19 cellular contexts compared by ENCODE assay signal in the genomic region with DNA sequence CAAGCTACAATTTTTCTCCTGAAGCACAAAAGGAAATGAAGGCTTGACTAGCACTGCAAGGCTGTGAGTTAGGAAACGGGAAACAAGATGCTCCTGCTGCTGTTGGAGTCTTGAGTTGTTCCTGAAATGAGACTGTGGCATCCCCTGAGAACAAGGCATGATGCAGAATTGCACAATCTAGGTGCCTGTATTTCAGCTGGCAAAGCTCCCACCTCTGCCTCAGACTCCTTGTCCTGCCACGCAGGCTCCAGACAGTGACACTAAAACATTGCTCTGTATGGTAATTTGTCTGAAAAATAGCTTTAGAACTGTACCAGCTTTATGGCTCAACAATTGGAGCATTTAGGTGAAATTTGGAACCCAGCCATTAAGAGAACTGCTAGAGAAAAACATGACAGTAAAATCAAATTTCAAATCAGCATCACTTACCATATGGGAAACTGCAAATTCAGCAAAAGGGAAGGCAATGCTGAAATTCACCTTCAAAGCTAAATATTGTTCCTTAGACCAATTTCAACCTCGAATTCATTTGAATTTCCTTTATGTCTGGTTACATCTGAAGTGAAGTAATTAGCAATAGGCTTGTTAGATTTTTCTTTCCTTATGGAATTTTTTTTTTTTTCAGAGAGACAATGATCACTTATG.
DNase-seq lines count a peak whose midpoint lies in the region; ATAC-seq, FAIRE-seq and TF ChIP-seq lines count a peak whose summit lies in the region.
"Had no signal": no experiment of that assay in that cellular context is flagged by ENCODE, and none has a peak within 500 bp of the region (broad histone marks: within the 10 kb centered on the region; RNA-seq: fewer than 3 reads in every experiment).

No MANE protein-coding gene starts in this region.

- no peak overlapping the region for H3K4ac ChIP-seq in H1 (replicated peaks; ENCODE audit: insufficient read length, low read depth, low read length)

- H3K4me3 ChIP-seq in H1 (ENCODE audit: extremely low read depth in 1 of 4, insufficient read depth in 2 of 4, low read depth in 3 of 4, low read length in 4 of 4) (no peak overlapping the region), osteoblast (ENCODE audit: insufficient read depth, low read length) (no peak overlapping the region), neural progenitor cell (no peak overlapping the region)
- H3K4me3 ChIP-seq: HAP-1, lower lobe of right lung, Peyer's patch had no signal

- DNase-seq in Ammon's horn (ENCODE audit: low spot score) (peak; percentile 36), LHCN-M2 (ENCODE audit: low read depth) (peak; percentile 42), H1 (ENCODE audit: low read depth in 1 of 2, low spot score in 2 of 2) (no peak), osteoblast (ENCODE audit: insufficient read length, low spot score, missing footprints) (peak; percentile 36), neural progenitor cell (ENCODE audit: low spot score) (no peak), amniotic stem cell (lab: John Stamatoyannopoulos, UW) (no peak)
- DNase-seq: activated CD8-positive, alpha-beta memory T cell treated with anti-CD3 and anti-CD28 coated beads for 24 hours; COR-L47; lower lobe of right lung; natural killer cell; NCI-H2029; NCI-H524 treated with DMSO at 0.1 percent for 48 hours; Peyer's patch had no signal

- no peak overlapping the region for H2BK20ac ChIP-seq in H1 (ENCODE audit: low read length)

- TF ChIP-seq CTCF in H1 (IDR thresholded peaks at IDR 0.05; ENCODE audit: control extremely low read depth in 1 of 3, insufficient read depth in 1 of 3, low read depth in 1 of 3, low read length in 3 of 3) (no peak), osteoblast (IDR thresholded peaks at IDR 0.05; ENCODE audit: extremely low read depth, low read depth, low read length) (no peak), neural progenitor cell (IDR thresholded peaks at IDR 0.05) (no peak)

- H3F3A ChIP-seq in neural progenitor cell (ENCODE audit: low read depth), result no peaks in the 10 kb centered on the region

- H3K36me3 ChIP-seq in H1 (ENCODE audit: control insufficient read depth in 2 of 4, insufficient read depth in 4 of 4, low read length in 3 of 4) (no peaks in the 10 kb centered on the region), osteoblast (ENCODE audit: insufficient read depth, low read length) (no peaks in the 10 kb centered on the region), neural progenitor cell (no peaks in the 10 kb centered on the region)
- H3K36me3 ChIP-seq: HAP-1, lower lobe of right lung, Peyer's patch had no signal

- H3K9me3 ChIP-seq in H1 (ENCODE audit: insufficient read depth in 2 of 2, low read depth in 1 of 2, low read length in 1 of 2), result no peaks in the 10 kb centered on the region
- H3K9me3 ChIP-seq in osteoblast (ENCODE audit: low read depth, low read length), result no peaks in the 10 kb centered on the region
- no peaks in the 10 kb centered on the region for H3K9me3 ChIP-seq in neural progenitor cell (ENCODE audit: low read depth)
- H3K9me3 ChIP-seq: lower lobe of right lung, Peyer's patch had no signal

- H3K27ac ChIP-seq in H1 (ENCODE audit: low read depth, low read length) (no peak overlapping the region), osteoblast (ENCODE audit: low read depth, low read length) (no peak overlapping the region), neural progenitor cell (no peak overlapping the region)
- H3K27ac ChIP-seq: lower lobe of right lung, Peyer's patch had no signal

- no peak overlapping the region for H3K4me3 Mint-ChIP-seq in neural progenitor cell
- H3K4me3 Mint-ChIP-seq: natural killer cell; stimulated activated naive CD8-positive, alpha-beta T cell treated with anti-CD3 and anti-CD28 coated beads, Interleukin-15, Interleukin-2, amounts not matched to agents 100 ng/mL and 50 ng/mL, for 24 hours had no signal

- peaks cover 0 to 4% (median 3%) of the 10 kb centered on the region in 4 experiments; a peak in 3 of 7 replicates for H3K4me1 ChIP-seq in H1 (replicated peaks in 1 of 4; ENCODE audit: control insufficient read depth in 3 of 4, insufficient read depth in 4 of 4, low read length in 3 of 4)
- peaks cover 3% of the 10 kb centered on the region for H3K4me1 ChIP-seq in osteoblast (ENCODE audit: insufficient read depth, low read length)
- H3K4me1 ChIP-seq in neural progenitor cell, result peaks cover 9% of the 10 kb centered on the region
- H3K4me1 ChIP-seq: lower lobe of right lung, Peyer's patch had no signal

- peak overlapping the region; percentile 40; the same call in 1 of the 2 replicates for H2BK12ac ChIP-seq in H1 (ENCODE audit: low read depth, low read length)

- H3K4me2 ChIP-seq in H1 (ENCODE audit: insufficient read depth in 1 of 2, low read depth in 2 of 2, low read length in 2 of 2) (no peak overlapping the region), osteoblast (ENCODE audit: insufficient read depth, low read length) (no peak overlapping the region), neural progenitor cell (no peak overlapping the region)

- no peaks in the 10 kb centered on the region for H3K36me3 Mint-ChIP-seq in neural progenitor cell
- H3K36me3 Mint-ChIP-seq: natural killer cell had no signal

- no peak overlapping the region for H2BK15ac ChIP-seq in H1 (ENCODE audit: low read length)

- TF ChIP-seq POLR2A in H1 (IDR thresholded peaks at IDR 0.05; ENCODE audit: control extremely low read depth in 1 of 2, low read depth in 2 of 2, low read length in 2 of 2), result no peak

- no peak overlapping the region for H2AFZ ChIP-seq in H1 (ENCODE audit: low read length)
- no peak overlapping the region for H2AFZ ChIP-seq in osteoblast (ENCODE audit: low read length)
- no peak overlapping the region for H2AFZ ChIP-seq in neural progenitor cell (replicated peaks)

- no peak overlapping the region; a peak in 1 of 7 replicates for H3K9ac ChIP-seq in H1 (replicated peaks in 1 of 4; ENCODE audit: extremely low read depth in 1 of 4, low read depth in 3 of 4, low read length in 3 of 4)
- no peak overlapping the region for H3K9ac ChIP-seq in neural progenitor cell

- H3K23me2 ChIP-seq in H1 (ENCODE audit: low read depth, low read length), result no peaks in the 10 kb centered on the region

- no peak for FAIRE-seq in H1 (lab: Jason Lieb, UNC)
- FAIRE-seq: endometrium, GM12891 had no signal

- H3K23ac ChIP-seq in H1 (ENCODE audit: insufficient read length), result no peak overlapping the region

- no peak overlapping the region for H2BK5ac ChIP-seq in H1 (ENCODE audit: low read depth, low read length)

- no peak overlapping the region for H4K5ac ChIP-seq in H1 (ENCODE audit: insufficient read length, low read depth, low read length)

- H3K4me1 Mint-ChIP-seq in neural progenitor cell, result peaks cover 5% of the 10 kb centered on the region
- H3K4me1 Mint-ChIP-seq: natural killer cell had no signal

- H3K18ac ChIP-seq in H1 (ENCODE audit: extremely low read depth, low read length), result no peak overlapping the region

- no peak for TF ChIP-seq EP300 in H1 (IDR thresholded peaks at IDR 0.05; ENCODE audit: borderline replicate concordance in 1 of 2, low read depth in 2 of 2, low read length in 2 of 2)

- CTCF ChIA-PET in H1 (lab: Charles Lee; ENCODE audit: partially characterized antibody), result interaction anchor here (0.8 kb wide), 1 partner anchor 89 kb away, joined by 3 read pairs; no protein-coding TSS in a partner anchor

- whole genome bisulfite sequencing in H1 (ENCODE audit: extremely low coverage in 1 of 2, insufficient coverage in 1 of 2, insufficient read length in 1 of 2, insufficient replicate concordance in 2 of 2, low coverage in 1 of 2, low lambda C conversion rate in 2 of 2, missing lambda C conversion rate in 1 of 2), 2 experiments, result 89% methylated on average over 3 of the region's 3 CpGs; no CpG with 5 or more reads in 1 of the 2 experiments

- H2AK5ac ChIP-seq in H1 (ENCODE audit: low read depth, low read length), result no peak overlapping the region

- H4K20me1 ChIP-seq in H1 (replicated peaks in 1 of 2; ENCODE audit: control insufficient read depth in 1 of 2, insufficient read depth in 2 of 2, low read length in 2 of 2) (no peaks in the 10 kb centered on the region), osteoblast (ENCODE audit: insufficient read depth, low read length) (no peaks in the 10 kb centered on the region), neural progenitor cell (ENCODE audit: low read depth) (no peaks in the 10 kb centered on the region)

- H3K27me3 Mint-ChIP-seq in neural progenitor cell (ENCODE audit: insufficient read depth, low read depth), result peaks cover 4% of the 10 kb centered on the region
- H3K27me3 Mint-ChIP-seq: stimulated activated naive CD8-positive, alpha-beta T cell treated with anti-CD3 and anti-CD28 coated beads, Interleukin-15, Interleukin-2, amounts not matched to agents 100 ng/mL and 50 ng/mL, for 24 hours had no signal

- no peak overlapping the region for H4K91ac ChIP-seq in H1 (replicated peaks; ENCODE audit: insufficient read length, low read length)

- H4K8ac ChIP-seq in H1 (ENCODE audit: extremely low read depth, insufficient read depth, low read length), result no peak overlapping the region

- H3K79me1 ChIP-seq in H1 (ENCODE audit: low read depth, low read length), result no peaks in the 10 kb centered on the region

- no peak overlapping the region for H3K14ac ChIP-seq in H1 (ENCODE audit: insufficient read length)

- no peak overlapping the region for H3K27ac Mint-ChIP-seq in neural progenitor cell
- H3K27ac Mint-ChIP-seq: natural killer cell; stimulated activated naive CD8-positive, alpha-beta T cell treated with anti-CD3 and anti-CD28 coated beads, Interleukin-15, Interleukin-2, amounts not matched to agents 100 ng/mL and 50 ng/mL, for 24 hours had no signal

- H2BK120ac ChIP-seq in H1 (replicated peaks; ENCODE audit: low read depth, low read length), result no peak overlapping the region

- peaks cover 2% of the 10 kb centered on the region for H3K9me3 Mint-ChIP-seq in neural progenitor cell
- H3K9me3 Mint-ChIP-seq: natural killer cell; stimulated activated naive CD8-positive, alpha-beta T cell treated with anti-CD3 and anti-CD28 coated beads, Interleukin-15, Interleukin-2, amounts not matched to agents 100 ng/mL and 50 ng/mL, for 24 hours had no signal

- H3K79me2 ChIP-seq in H1 (ENCODE audit: control insufficient read depth in 1 of 2, insufficient read depth in 2 of 2, low read length in 2 of 2), result no peaks in the 10 kb centered on the region
- H3K79me2 ChIP-seq in osteoblast (ENCODE audit: insufficient read depth, low read length), result no peaks in the 10 kb centered on the region
- H3K79me2 ChIP-seq in neural progenitor cell (ENCODE audit: low read depth), result no peaks in the 10 kb centered on the region

- no peak overlapping the region for H3K56ac ChIP-seq in H1 (replicated peaks; ENCODE audit: insufficient read length, low read depth, low read length)

- H3K27me3 ChIP-seq in H1 (replicated peaks in 1 of 4; ENCODE audit: control insufficient read depth in 3 of 4, extremely low read depth in 1 of 4, insufficient read depth in 3 of 4, low read length in 3 of 4) (no peaks in the 10 kb centered on the region), osteoblast (ENCODE audit: insufficient read depth, low read length) (no peaks in the 10 kb centered on the region), neural progenitor cell (no peaks in the 10 kb centered on the region)
- H3K27me3 ChIP-seq: Peyer's patch had no signal

- ATAC-seq in GM18498 (IDR thresholded peaks at IDR 0.05; ENCODE audit: unreplicated experiment), result no peak
- ATAC-seq in esophagus mucosa, result no peak
- ATAC-seq: natural killer cell had no signal

- TF ChIP-seq RAD21 in H1 (IDR thresholded peaks at IDR 0.05 in 1 of 2, conservative IDR thresholded peaks at IDR 0.05 in 1 of 2; ENCODE audit: low read depth in 2 of 2, low read length in 2 of 2), result no peak

- POLR2A ChIA-PET in H1 (lab: Charles Lee; ENCODE audit: partially characterized antibody), result interaction anchor here (1.0 kb wide), 1 partner anchor 13 kb away, joined by 4 read pairs; no protein-coding TSS in a partner anchor

Comparison
In these comparisons a context has a peak if more than half of its experiments do, and no peak if none do; other contexts are left out.
1. DNase-seq: peak in Ammon's horn (single experiment), LHCN-M2 (single experiment) and osteoblast (single experiment); none in H1 (0 of 2), neural progenitor cell (single experiment) and amniotic stem cell (single experiment).